ENCODE assay signal across 1 cellular context in the genomic region with DNA sequence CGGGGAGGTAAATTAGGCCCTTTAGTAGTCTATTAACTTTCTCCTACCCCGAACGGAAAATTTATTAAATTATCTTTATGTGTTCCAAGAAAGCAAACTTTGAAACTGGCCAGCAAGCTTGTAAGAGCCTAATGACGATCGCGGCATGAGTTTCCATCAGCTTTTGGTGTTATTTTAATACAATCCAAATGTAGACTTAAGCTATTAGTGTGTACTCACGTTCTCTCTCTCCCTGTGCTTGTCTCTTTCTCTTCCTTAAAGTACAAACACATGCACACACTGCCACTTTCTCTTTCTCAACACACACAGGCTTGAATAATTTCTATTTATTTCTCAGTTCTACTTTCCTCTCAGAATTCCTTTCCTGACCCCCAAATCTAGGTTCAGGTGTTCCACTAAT.
TF ChIP-seq lines count a peak whose summit lies in the region.

No MANE protein-coding gene starts in this region.

TF ChIP-seq in GM23338, 12 proteins besides CTCF, POLR2A, EP300 and RAD21 (continued from another document):
- TF ChIP-seq, protein P1, sequence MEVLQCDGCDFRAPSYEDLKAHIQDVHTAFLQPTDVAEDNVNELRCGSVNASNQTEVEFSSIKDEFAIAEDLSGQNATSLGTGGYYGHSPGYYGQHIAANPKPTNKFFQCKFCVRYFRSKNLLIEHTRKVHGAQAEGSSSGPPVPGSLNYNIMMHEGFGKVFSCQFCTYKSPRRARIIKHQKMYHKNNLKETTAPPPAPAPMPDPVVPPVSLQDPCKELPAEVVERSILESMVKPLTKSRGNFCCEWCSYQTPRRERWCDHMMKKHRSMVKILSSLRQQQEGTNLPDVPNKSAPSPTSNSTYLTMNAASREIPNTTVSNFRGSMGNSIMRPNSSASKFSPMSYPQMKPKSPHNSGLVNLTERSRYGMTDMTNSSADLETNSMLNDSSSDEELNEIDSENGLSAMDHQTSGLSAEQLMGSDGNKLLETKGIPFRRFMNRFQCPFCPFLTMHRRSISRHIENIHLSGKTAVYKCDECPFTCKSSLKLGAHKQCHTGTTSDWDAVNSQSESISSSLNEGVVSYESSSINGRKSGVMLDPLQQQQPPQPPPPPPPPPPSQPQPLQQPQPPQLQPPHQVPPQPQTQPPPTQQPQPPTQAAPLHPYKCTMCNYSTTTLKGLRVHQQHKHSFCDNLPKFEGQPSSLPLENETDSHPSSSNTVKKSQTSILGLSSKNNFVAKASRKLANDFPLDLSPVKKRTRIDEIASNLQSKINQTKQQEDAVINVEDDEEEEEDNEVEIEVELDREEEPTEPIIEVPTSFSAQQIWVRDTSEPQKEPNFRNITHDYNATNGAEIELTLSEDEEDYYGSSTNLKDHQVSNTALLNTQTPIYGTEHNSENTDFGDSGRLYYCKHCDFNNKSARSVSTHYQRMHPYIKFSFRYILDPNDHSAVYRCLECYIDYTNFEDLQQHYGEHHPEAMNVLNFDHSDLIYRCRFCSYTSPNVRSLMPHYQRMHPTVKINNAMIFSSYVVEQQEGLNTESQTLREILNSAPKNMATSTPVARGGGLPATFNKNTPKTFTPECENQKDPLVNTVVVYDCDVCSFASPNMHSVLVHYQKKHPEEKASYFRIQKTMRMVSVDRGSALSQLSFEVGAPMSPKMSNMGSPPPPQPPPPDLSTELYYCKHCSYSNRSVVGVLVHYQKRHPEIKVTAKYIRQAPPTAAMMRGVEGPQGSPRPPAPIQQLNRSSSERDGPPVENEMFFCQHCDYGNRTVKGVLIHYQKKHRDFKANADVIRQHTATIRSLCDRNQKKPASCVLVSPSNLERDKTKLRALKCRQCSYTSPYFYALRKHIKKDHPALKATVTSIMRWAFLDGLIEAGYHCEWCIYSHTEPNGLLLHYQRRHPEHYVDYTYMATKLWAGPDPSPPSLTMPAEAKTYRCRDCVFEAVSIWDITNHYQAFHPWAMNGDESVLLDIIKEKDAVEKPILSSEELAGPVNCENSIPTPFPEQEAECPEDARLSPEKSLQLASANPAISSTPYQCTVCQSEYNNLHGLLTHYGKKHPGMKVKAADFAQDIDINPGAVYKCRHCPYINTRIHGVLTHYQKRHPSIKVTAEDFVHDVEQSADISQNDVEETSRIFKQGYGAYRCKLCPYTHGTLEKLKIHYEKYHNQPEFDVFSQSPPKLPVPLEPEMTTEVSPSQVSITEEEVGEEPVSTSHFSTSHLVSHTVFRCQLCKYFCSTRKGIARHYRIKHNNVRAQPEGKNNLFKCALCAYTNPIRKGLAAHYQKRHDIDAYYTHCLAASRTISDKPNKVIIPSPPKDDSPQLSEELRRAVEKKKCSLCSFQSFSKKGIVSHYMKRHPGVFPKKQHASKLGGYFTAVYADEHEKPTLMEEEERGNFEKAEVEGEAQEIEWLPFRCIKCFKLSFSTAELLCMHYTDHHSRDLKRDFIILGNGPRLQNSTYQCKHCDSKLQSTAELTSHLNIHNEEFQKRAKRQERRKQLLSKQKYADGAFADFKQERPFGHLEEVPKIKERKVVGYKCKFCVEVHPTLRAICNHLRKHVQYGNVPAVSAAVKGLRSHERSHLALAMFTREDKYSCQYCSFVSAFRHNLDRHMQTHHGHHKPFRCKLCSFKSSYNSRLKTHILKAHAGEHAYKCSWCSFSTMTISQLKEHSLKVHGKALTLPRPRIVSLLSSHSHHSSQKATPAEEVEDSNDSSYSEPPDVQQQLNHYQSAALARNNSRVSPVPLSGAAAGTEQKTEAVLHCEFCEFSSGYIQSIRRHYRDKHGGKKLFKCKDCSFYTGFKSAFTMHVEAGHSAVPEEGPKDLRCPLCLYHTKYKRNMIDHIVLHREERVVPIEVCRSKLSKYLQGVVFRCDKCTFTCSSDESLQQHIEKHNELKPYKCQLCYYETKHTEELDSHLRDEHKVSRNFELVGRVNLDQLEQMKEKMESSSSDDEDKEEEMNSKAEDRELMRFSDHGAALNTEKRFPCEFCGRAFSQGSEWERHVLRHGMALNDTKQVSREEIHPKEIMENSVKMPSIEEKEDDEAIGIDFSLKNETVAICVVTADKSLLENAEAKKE (CRISPR knock-in tag; IDR thresholded peaks at IDR 0.05), result no peak
- TF ChIP-seq EZH2 (IDR thresholded peaks at IDR 0.05; ENCODE audit: low read depth, unreplicated experiment), result no peak
- TF ChIP-seq ETS1 (IDR thresholded peaks at IDR 0.05), result no peak
- no peak for TF ChIP-seq STAT1 (IDR thresholded peaks at IDR 0.05; ENCODE audit: unreplicated experiment)
- no peak for TF ChIP-seq CREB1 (CRISPR knock-in tag; IDR thresholded peaks at IDR 0.05; ENCODE audit: low read depth)
- TF ChIP-seq, protein P2, sequence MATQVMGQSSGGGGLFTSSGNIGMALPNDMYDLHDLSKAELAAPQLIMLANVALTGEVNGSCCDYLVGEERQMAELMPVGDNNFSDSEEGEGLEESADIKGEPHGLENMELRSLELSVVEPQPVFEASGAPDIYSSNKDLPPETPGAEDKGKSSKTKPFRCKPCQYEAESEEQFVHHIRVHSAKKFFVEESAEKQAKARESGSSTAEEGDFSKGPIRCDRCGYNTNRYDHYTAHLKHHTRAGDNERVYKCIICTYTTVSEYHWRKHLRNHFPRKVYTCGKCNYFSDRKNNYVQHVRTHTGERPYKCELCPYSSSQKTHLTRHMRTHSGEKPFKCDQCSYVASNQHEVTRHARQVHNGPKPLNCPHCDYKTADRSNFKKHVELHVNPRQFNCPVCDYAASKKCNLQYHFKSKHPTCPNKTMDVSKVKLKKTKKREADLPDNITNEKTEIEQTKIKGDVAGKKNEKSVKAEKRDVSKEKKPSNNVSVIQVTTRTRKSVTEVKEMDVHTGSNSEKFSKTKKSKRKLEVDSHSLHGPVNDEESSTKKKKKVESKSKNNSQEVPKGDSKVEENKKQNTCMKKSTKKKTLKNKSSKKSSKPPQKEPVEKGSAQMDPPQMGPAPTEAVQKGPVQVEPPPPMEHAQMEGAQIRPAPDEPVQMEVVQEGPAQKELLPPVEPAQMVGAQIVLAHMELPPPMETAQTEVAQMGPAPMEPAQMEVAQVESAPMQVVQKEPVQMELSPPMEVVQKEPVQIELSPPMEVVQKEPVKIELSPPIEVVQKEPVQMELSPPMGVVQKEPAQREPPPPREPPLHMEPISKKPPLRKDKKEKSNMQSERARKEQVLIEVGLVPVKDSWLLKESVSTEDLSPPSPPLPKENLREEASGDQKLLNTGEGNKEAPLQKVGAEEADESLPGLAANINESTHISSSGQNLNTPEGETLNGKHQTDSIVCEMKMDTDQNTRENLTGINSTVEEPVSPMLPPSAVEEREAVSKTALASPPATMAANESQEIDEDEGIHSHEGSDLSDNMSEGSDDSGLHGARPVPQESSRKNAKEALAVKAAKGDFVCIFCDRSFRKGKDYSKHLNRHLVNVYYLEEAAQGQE (IDR thresholded peaks at IDR 0.05; ENCODE audit: unreplicated experiment), result no peak
- TF ChIP-seq POLR2AphosphoS5 (IDR thresholded peaks at IDR 0.05; ENCODE audit: low read depth), result no peak
- no peak for TF ChIP-seq JUNB (IDR thresholded peaks at IDR 0.05; ENCODE audit: unreplicated experiment)
